8 cellular contexts compared by ENCODE assay signal in genomic region chr3:66386011-66386924, GRCh38.
DNase-seq lines count a peak whose midpoint lies in the region; ATAC-seq and TF ChIP-seq lines count a peak whose summit lies in the region.

No MANE protein-coding gene starts in this region.

- intact Hi-C loops in activated naive CD4-positive, alpha-beta T cell treated with anti-CD3 and anti-CD28 coated beads for 36 hours (cut with micrococcal nuclease), result no loop called here
- intact Hi-C loops in esophagus muscularis mucosa (cut with DNase I), result no loop called here
- intact Hi-C loops in activated CD4-positive, alpha-beta T cell treated with anti-CD3 and anti-CD28 coated beads for 36 hours (cut with DNase I, micrococcal nuclease), result no loop called here

- H3K27ac ChIP-seq in subcutaneous abdominal adipose tissue (ENCODE audit: low read depth, low read length) (peak overlapping the region; percentile 76), esophagus muscularis mucosa (replicated peaks in 1 of 4) (no peak overlapping the region)

- POLR2A ChIA-PET in activated CD4-positive, alpha-beta T cell treated with anti-CD3 and anti-CD28 coated beads for 36 hours (lab: Charles Lee), result interaction anchor here (0.5 kb wide), 1 partner anchor 589 kb away, joined by 3 read pairs; no protein-coding TSS in a partner anchor

- no peak overlapping the region for H3K9ac ChIP-seq in subcutaneous abdominal adipose tissue (ENCODE audit: low read length in 5 of 5)

- H3K4me3 Mint-ChIP-seq in activated naive CD4-positive, alpha-beta T cell treated with anti-CD3 and anti-CD28 coated beads for 36 hours, result no peak overlapping the region
- no peak overlapping the region for H3K4me3 Mint-ChIP-seq in activated CD4-positive, alpha-beta T cell treated with anti-CD3 and anti-CD28 coated beads for 36 hours

- H3K27ac Mint-ChIP-seq in activated naive CD4-positive, alpha-beta T cell treated with anti-CD3 and anti-CD28 coated beads for 36 hours, result peak overlapping the region; percentile 53
- no peak overlapping the region for H3K27ac Mint-ChIP-seq in activated CD4-positive, alpha-beta T cell treated with anti-CD3 and anti-CD28 coated beads for 36 hours

- H3K4me1 Mint-ChIP-seq in activated naive CD4-positive, alpha-beta T cell treated with anti-CD3 and anti-CD28 coated beads for 36 hours (ENCODE audit: low read depth), result peaks cover 19% of the 10 kb centered on the region
- H3K4me1 Mint-ChIP-seq in activated CD4-positive, alpha-beta T cell treated with anti-CD3 and anti-CD28 coated beads for 36 hours, result peaks cover 3% of the 10 kb centered on the region

- H3K27me3 ChIP-seq in subcutaneous abdominal adipose tissue (ENCODE audit: control insufficient read depth in 5 of 5, insufficient read depth in 4 of 5, low read length in 5 of 5), result no peaks in the 10 kb centered on the region
- no peaks in the 10 kb centered on the region for H3K27me3 ChIP-seq in esophagus muscularis mucosa

- WGBS in esophagus muscularis mucosa, result 92% methylated on average over 11 of the region's 12 CpGs

- no peaks in the 10 kb centered on the region for H3K27me3 Mint-ChIP-seq in activated naive CD4-positive, alpha-beta T cell treated with anti-CD3 and anti-CD28 coated beads for 36 hours (ENCODE audit: low read depth)
- no peaks in the 10 kb centered on the region for H3K27me3 Mint-ChIP-seq in activated CD4-positive, alpha-beta T cell treated with anti-CD3 and anti-CD28 coated beads for 36 hours

- peak; percentile 82 for ATAC-seq in HG02763 (IDR thresholded peaks at IDR 0.05; ENCODE audit: unreplicated experiment)
- no peak for ATAC-seq in activated CD4-positive, alpha-beta T cell treated with anti-CD3 and anti-CD28 coated beads for 36 hours

- H3K36me3 ChIP-seq in subcutaneous abdominal adipose tissue (ENCODE audit: control insufficient read depth in 5 of 5, insufficient read depth in 5 of 5, low read length in 5 of 5) (peaks cover under 1 to 60% (median 51%) of the 10 kb centered on the region in 5 donors), esophagus muscularis mucosa (peaks cover 52 to 72% (median 61%) of the 10 kb centered on the region in 4 donors)

- CTCF ChIA-PET in activated naive CD4-positive, alpha-beta T cell treated with anti-CD3 and anti-CD28 coated beads for 36 hours (lab: Charles Lee), result interaction anchor here (0.6 kb wide), 1 partner anchor 161 kb away, joined by 4 read pairs; no protein-coding TSS in a partner anchor
- CTCF ChIA-PET in activated CD4-positive, alpha-beta T cell treated with anti-CD3 and anti-CD28 coated beads for 36 hours (lab: Charles Lee), result interaction anchor here (0.5 to 1.0 kb wide), 2 partner anchors 9 to 430 kb away, joined by 4 to 5 read pairs; no protein-coding TSS in a partner anchor

- TF ChIP-seq CTCF in esophagus muscularis mucosa (IDR thresholded peaks at IDR 0.05), result no peak

- H3K36me3 Mint-ChIP-seq in activated naive CD4-positive, alpha-beta T cell treated with anti-CD3 and anti-CD28 coated beads for 36 hours (ENCODE audit: low read depth), result peaks cover 68% of the 10 kb centered on the region
- H3K36me3 Mint-ChIP-seq in activated CD4-positive, alpha-beta T cell treated with anti-CD3 and anti-CD28 coated beads for 36 hours (ENCODE audit: low read depth), result peaks cover 72% of the 10 kb centered on the region

- peaks cover 8% of the 10 kb centered on the region for H3K9me3 Mint-ChIP-seq in activated naive CD4-positive, alpha-beta T cell treated with anti-CD3 and anti-CD28 coated beads for 36 hours
- H3K9me3 Mint-ChIP-seq in activated CD4-positive, alpha-beta T cell treated with anti-CD3 and anti-CD28 coated beads for 36 hours (ENCODE audit: low read depth), result peaks cover 14% of the 10 kb centered on the region

- H3K4me1 ChIP-seq in subcutaneous abdominal adipose tissue (ENCODE audit: control insufficient read depth in 5 of 5, insufficient read depth in 5 of 5, low read length in 5 of 5) (peaks cover 0 to 13% (median 8%) of the 10 kb centered on the region in 5 donors), esophagus muscularis mucosa (peaks cover 0 to 16% (median 12%) of the 10 kb centered on the region in 4 donors)

- no peak for TF ChIP-seq POLR2A in esophagus muscularis mucosa (IDR thresholded peaks at IDR 0.05; ENCODE audit: low read depth)

- DNase-seq in activated naive CD4-positive, alpha-beta T cell treated with anti-CD3 and anti-CD28 coated beads for 36 hours, result no peak
- no peak for DNase-seq in activated naive CD4-positive, alpha-beta T cell (lab: John Stamatoyannopoulos, UW)
- peak; percentile 95 for DNase-seq in MV-4-11 (lab: John Stamatoyannopoulos, UW)
- DNase-seq in esophagus muscularis mucosa (ENCODE audit: extremely low spot score), result no peak
- no peak for DNase-seq in D341Med (ENCODE audit: low spot score)
- DNase-seq in activated CD4-positive, alpha-beta T cell treated with anti-CD3 and anti-CD28 coated beads for 36 hours, result no peak

- no peak for TF ChIP-seq EP300 in esophagus muscularis mucosa (IDR thresholded peaks at IDR 0.05)

- H3K4me3 ChIP-seq in subcutaneous abdominal adipose tissue (ENCODE audit: low read depth in 1 of 5, low read length in 5 of 5) (no peak overlapping the region), esophagus muscularis mucosa (no peak overlapping the region)

- H3K9me3 ChIP-seq in subcutaneous abdominal adipose tissue (ENCODE audit: control insufficient read depth in 5 of 5, low read length in 5 of 5), result peaks cover 0 to 5% (median 0%) of the 10 kb centered on the region in 5 donors
- H3K9me3 ChIP-seq in esophagus muscularis mucosa, result no peaks in the 10 kb centered on the region
